ENCODE assay signal across 11 cellular contexts in the genomic region with DNA sequence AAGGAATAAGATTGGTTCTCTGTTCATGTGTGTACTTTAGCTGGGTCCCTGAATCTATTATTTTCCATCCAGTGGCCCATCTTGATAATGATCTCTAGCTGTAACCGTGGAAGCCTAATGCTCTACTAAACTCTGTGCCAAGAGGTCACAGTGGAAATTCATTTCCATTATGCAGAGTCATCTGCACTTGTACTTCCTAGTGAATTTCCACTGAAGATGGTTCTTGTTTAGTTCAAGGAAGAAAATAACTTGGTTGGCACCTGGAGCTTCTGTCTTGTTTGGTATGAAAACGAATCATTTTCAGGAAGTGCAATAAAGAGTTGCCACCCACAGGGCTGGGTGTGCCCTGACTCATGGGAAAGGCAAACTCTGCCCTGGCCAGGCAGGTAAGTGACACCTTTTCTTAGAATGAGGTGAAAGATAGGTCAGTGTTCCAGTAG. TPM values are rescaled to one million over a fixed set of nuclear protein-coding genes. Genes with fewer than 3 reads are reported as not detected.
DNase-seq lines count a peak whose midpoint lies in the region; TF ChIP-seq lines count a peak whose summit lies in the region.
"Had no signal": no experiment of that assay in that cellular context is flagged by ENCODE, and none has a peak within 500 bp of the region (broad histone marks: within the 10 kb centered on the region; RNA-seq: fewer than 3 reads in every experiment).

No MANE protein-coding gene starts in this region.

- H3K9me3 ChIP-seq in Peyer's patch (no peaks in the 10 kb centered on the region), neutrophil (no peaks in the 10 kb centered on the region)
- H3K9me3 ChIP-seq: SJSA1 had no signal

- H3K4me3 ChIP-seq in Peyer's patch (peak overlapping the region in 1 of 4 donors; percentile 8), coronary artery (no peak overlapping the region), neutrophil (ENCODE audit: low read depth in 1 of 2, low read length in 1 of 2) (no peak overlapping the region)
- H3K4me3 ChIP-seq: SJSA1 had no signal

- H3K27me3 ChIP-seq in Peyer's patch (no peaks in the 10 kb centered on the region), neutrophil (no peaks in the 10 kb centered on the region)
- H3K27me3 ChIP-seq: SJSA1 had no signal

- H3K4me1 ChIP-seq in Peyer's patch (peaks cover 0 to 66% (median 3%) of the 10 kb centered on the region in 4 donors), neutrophil (ENCODE audit: control insufficient read depth in 1 of 2, insufficient read depth in 1 of 2, low read depth in 1 of 2, low read length in 1 of 2) (peaks cover 10 to 12% of the 10 kb centered on the region in 2 experiments)

- H3K36me3 ChIP-seq in Peyer's patch (no peaks in the 10 kb centered on the region), neutrophil (no peaks in the 10 kb centered on the region)

- peak overlapping the region in 3 of 4 donors; percentile 44 to 89 (median 62) for H3K27ac ChIP-seq in Peyer's patch
- peak overlapping the region; percentile 14 to 56 for H3K27ac ChIP-seq in coronary artery
- H3K27ac ChIP-seq in neutrophil = peak overlapping the region; percentile 76
- H3K27ac ChIP-seq: KMS-11, SJSA1 had no signal

- peak; percentile 58 for DNase-seq in DMS53 (lab: John Stamatoyannopoulos, UW)
- peak in 2 of 3 donors; percentile 74 to 84 for DNase-seq in Peyer's patch
- no peak for DNase-seq in coronary artery (ENCODE audit: low spot score)
- no peak for DNase-seq in NCI-H2081 treated with DMSO at 0.1 percent for 48 hours (lab: John Stamatoyannopoulos, UW)
- no peak for DNase-seq in GDM1 (lab: John Stamatoyannopoulos, UW)
- no peak for DNase-seq in DMS 273 treated with DMSO at 0.1 percent for 48 hours (lab: John Stamatoyannopoulos, UW)
- no peak for DNase-seq in Kasumi-1 (lab: John Stamatoyannopoulos, UW)
- DNase-seq: hypothalamus had no signal

- no peak for TF ChIP-seq CTCF in Peyer's patch (IDR thresholded peaks at IDR 0.05)
- no peak for TF ChIP-seq CTCF in coronary artery (IDR thresholded peaks at IDR 0.05)
- TF ChIP-seq CTCF in neutrophil (IDR thresholded peaks at IDR 0.05) = peak; percentile 26

- TF ChIP-seq POLR2A in Peyer's patch (IDR thresholded peaks at IDR 0.05) = no peak

RNA-seq across cellular contexts. Expression of a gene that starts 10.3 kb away (rescaled TPM):
- total RNA-seq in Peyer's patch = 100 to 1,000 TPM; 109 to 170 (median 132) TPM

Comparison
In these comparisons a context has a peak if more than half of its experiments do, and no peak if none do; other contexts are left out.
1. DNase-seq: peak in DMS53 (single experiment) and Peyer's patch (2 of 3); none in coronary artery (single experiment), NCI-H2081 treated with DMSO at 0.1 percent for 48 hours (single experiment), GDM1 (single experiment), DMS 273 treated with DMSO at 0.1 percent for 48 hours (single experiment) and Kasumi-1 (0 of 2).
2. Peak in every context shown above with its lines, with median percentiles within 50 percentile points of each other: H3K27ac ChIP-seq.